8 cellular contexts compared by ENCODE assay signal in genomic region chr16:1610071-1610840, GRCh38. TPM values are rescaled to one million over a fixed set of nuclear protein-coding genes. Genes with fewer than 3 reads are reported as not detected.
DNase-seq lines count a peak whose midpoint lies in the region; ATAC-seq and TF ChIP-seq lines count a peak whose summit lies in the region.

No MANE protein-coding gene starts in this region.

- POLR2A ChIA-PET in CD8-positive, alpha-beta memory T cell (lab: Charles Lee) = interaction anchor here (1.0 to 1.1 kb wide), 2 partner anchors 68 to 189 kb away, joined by 5 read pairs; partner anchors contain the start of gene JPT2

- no peaks in the 10 kb centered on the region for H4K20me1 ChIP-seq in neural cell (ENCODE audit: insufficient read depth)

- peak overlapping the region; percentile 54 for H3K27ac ChIP-seq in CD8-positive, alpha-beta memory T cell (ENCODE audit: low read depth, low read length)
- H3K27ac ChIP-seq in SJSA1 = peak overlapping the region; percentile 55
- H3K27ac ChIP-seq in neural cell (ENCODE audit: low read length) = peak overlapping the region; percentile 68

- H3K27ac Mint-ChIP-seq in CD8-positive, alpha-beta memory T cell = peak overlapping the region in 6 of 8 donors; percentile 17 to 99 (median 84)

- no peaks in the 10 kb centered on the region for H3K9me3 ChIP-seq in CD8-positive, alpha-beta memory T cell (ENCODE audit: low read length)
- H3K9me3 ChIP-seq in SJSA1 (replicated peaks) (no peaks in the 10 kb centered on the region; the same call in 1 of the 2 replicates), neural cell (ENCODE audit: low read length) (no peaks in the 10 kb centered on the region)

- peaks cover 9 to 14% of the 10 kb centered on the region in 2 donors for H3K27me3 Mint-ChIP-seq in CD8-positive, alpha-beta memory T cell

- H3K36me3 Mint-ChIP-seq in CD8-positive, alpha-beta memory T cell = peaks cover 4 to 7% (median 6%) of the 10 kb centered on the region in 3 donors

- H3K4me3 Mint-ChIP-seq in CD8-positive, alpha-beta memory T cell = peak overlapping the region; percentile 68 to 85 (median 81)

- H2AFZ ChIP-seq in neural cell (ENCODE audit: low read depth, low read length) = peak overlapping the region; percentile 60

- peaks cover 4% of the 10 kb centered on the region for H3K27me3 ChIP-seq in CD8-positive, alpha-beta memory T cell (ENCODE audit: insufficient read depth, low read length, poor library complexity, severe bottlenecking)
- H3K27me3 ChIP-seq in SJSA1 (replicated peaks) (no peaks in the 10 kb centered on the region), neural cell (ENCODE audit: insufficient read depth, low read depth, low read length) (no peaks in the 10 kb centered on the region)

- no peaks in the 10 kb centered on the region for H3K36me3 ChIP-seq in CD8-positive, alpha-beta memory T cell (ENCODE audit: insufficient read depth, low read length)
- peaks cover 11% of the 10 kb centered on the region for H3K36me3 ChIP-seq in SJSA1
- H3K36me3 ChIP-seq in neural cell (ENCODE audit: insufficient read depth, low read length) = no peaks in the 10 kb centered on the region

- H3K4me1 Mint-ChIP-seq in CD8-positive, alpha-beta memory T cell = peaks cover 21 to 34% (median 26%) of the 10 kb centered on the region in 3 donors

- H3K79me2 ChIP-seq in neural cell (replicated peaks; ENCODE audit: insufficient read depth, low read length) = peaks cover 35% of the 10 kb centered on the region

- TF ChIP-seq RAD21 in neural cell (conservative IDR thresholded peaks at IDR 0.05) = no peak

- peak; percentile 38 for ATAC-seq in GM21528 (IDR thresholded peaks at IDR 0.05; ENCODE audit: low FRiP score, unreplicated experiment)
- ATAC-seq in stimulated activated naive CD8-positive, alpha-beta T cell treated with anti-CD3 and anti-CD28 coated beads, Interleukin-15, Interleukin-2, amounts not matched to agents 100 U/mL and 50 U/mL, for 24 hours = peak; percentile 50

- CTCF ChIA-PET in CD8-positive, alpha-beta memory T cell (lab: Charles Lee) = interaction anchor here (2.2 kb wide), 1 partner anchor 96 kb away, joined by 8 read pairs; the partner anchor contains the start of gene MAPK8IP3

- peaks cover 3 to 7% (median 4%) of the 10 kb centered on the region in 5 donors for H3K9me3 Mint-ChIP-seq in CD8-positive, alpha-beta memory T cell

- H3F3A ChIP-seq in neural cell (ENCODE audit: insufficient read depth, low read length, poor library complexity, severe bottlenecking) = no peaks in the 10 kb centered on the region

- no peak for TF ChIP-seq EP300 in neural cell (conservative IDR thresholded peaks at IDR 0.05; ENCODE audit: poor library complexity, severe bottlenecking)

- peak; percentile 84 to 93 (median 89) for DNase-seq in CD8-positive, alpha-beta memory T cell
- DNase-seq in LoVo (ENCODE audit: low spot score) (peak; percentile 92), SJSA1 (ENCODE audit: low read depth in 1 of 2, low spot score in 2 of 2) (peak; percentile 87 to 94), foreskin fibroblast (peak; percentile 81 to 96)
- DNase-seq in activated gamma-delta T cell treated with anti-CD3 and anti-CD28 coated beads, Interleukin-2, amount 50 U/mL, for 16 hours (ENCODE audit: low read depth) = peak; percentile 81
- DNase-seq in stimulated activated naive CD8-positive, alpha-beta T cell treated with anti-CD3 and anti-CD28 coated beads, Interleukin-15, Interleukin-2, amounts not matched to agents 100 U/mL and 50 U/mL, for 24 hours = peak; percentile 93

- peaks cover 29% of the 10 kb centered on the region for H3K4me1 ChIP-seq in CD8-positive, alpha-beta memory T cell (ENCODE audit: insufficient read depth, low read length)
- H3K4me1 ChIP-seq in SJSA1 (replicated peaks) = peaks cover 33% of the 10 kb centered on the region

- H3K9ac ChIP-seq in neural cell (ENCODE audit: low read length) = peak overlapping the region; percentile 80

- H3K9me2 ChIP-seq in neural cell (ENCODE audit: insufficient read depth, low read length) = no peaks in the 10 kb centered on the region

- peak overlapping the region; percentile 50 for H3K4me3 ChIP-seq in CD8-positive, alpha-beta memory T cell (ENCODE audit: low read length)
- H3K4me3 ChIP-seq in SJSA1 (peak overlapping the region; percentile 98), foreskin fibroblast (ENCODE audit: low read depth in 1 of 2, low read length in 2 of 2) (peak overlapping the region; percentile 79 to 81), neural cell (ENCODE audit: low read length) (peak overlapping the region; percentile 98)

- H3K4me2 ChIP-seq in neural cell (ENCODE audit: low read length) = peak overlapping the region; percentile 82

- TF ChIP-seq CTCF in foreskin fibroblast (IDR thresholded peaks at IDR 0.05; ENCODE audit: low read depth, low read length) (no peak), neural cell (IDR thresholded peaks at IDR 0.05; ENCODE audit: poor library complexity, severe bottlenecking) (no peak)

TF ChIP-seq in neural cell, 6 proteins besides CTCF, POLR2A, EP300 and RAD21:
- TF ChIP-seq MXI1 (conservative IDR thresholded peaks at IDR 0.05; ENCODE audit: poor library complexity, severe bottlenecking) (peak; percentile 95), TAF1 (IDR thresholded peaks at IDR 0.05; ENCODE audit: low read depth) (no peak), REST (IDR thresholded peaks at IDR 0.05; ENCODE audit: borderline replicate concordance) (peak; percentile 46), SMC3 (conservative IDR thresholded peaks at IDR 0.05; ENCODE audit: poor library complexity) (no peak), EZH2 (IDR thresholded peaks at IDR 0.05; ENCODE audit: borderline replicate concordance, insufficient read depth, low read length, poor library complexity, severe bottlenecking) (no peak), POLR2AphosphoS5 (IDR thresholded peaks at IDR 0.05) (peak; percentile 45)

RNA-seq across cellular contexts. Expression of gene IFT140, which starts 1.6 kb away (rescaled TPM):
- 1 to 10 TPM; 6.1 to 8.4 TPM for total RNA-seq in CD8-positive, alpha-beta memory T cell
- polyA plus RNA-seq in CD8-positive, alpha-beta memory T cell = 5.5 TPM
- 5.4 and 5.9 TPM in 2 replicates for total RNA-seq in SJSA1 (2014; rRNA removed; shearing (Covaris generic))
- polyA plus RNA-seq in neural cell = 28.1 and 38.9 TPM in 2 replicates
- polyA minus RNA-seq in neural cell = 49.2 and 53.8 TPM in 2 replicates

RNA-seq across cellular contexts. Expression of gene CRAMP1, which starts 1.9 kb away (rescaled TPM):
- 10 to 100 TPM; 22.1 to 24.3 TPM for total RNA-seq in CD8-positive, alpha-beta memory T cell
- polyA plus RNA-seq in CD8-positive, alpha-beta memory T cell = 3.0 TPM
- 9.0 and 10.3 TPM in 2 replicates for total RNA-seq in SJSA1 (2014; rRNA removed; shearing (Covaris generic))
- 11.1 and 11.9 TPM in 2 replicates for polyA plus RNA-seq in neural cell
- 18.5 and 20.4 TPM in 2 replicates for polyA minus RNA-seq in neural cell

Comparison
In these comparisons a context has a peak if more than half of its experiments do, and no peak if none do; other contexts are left out.
1. Peak in every context shown above with its lines: DNase-seq, ATAC-seq, H3K4me3 ChIP-seq and H3K27ac ChIP-seq.